26 cellular contexts compared by ENCODE assay signal in the genomic region with DNA sequence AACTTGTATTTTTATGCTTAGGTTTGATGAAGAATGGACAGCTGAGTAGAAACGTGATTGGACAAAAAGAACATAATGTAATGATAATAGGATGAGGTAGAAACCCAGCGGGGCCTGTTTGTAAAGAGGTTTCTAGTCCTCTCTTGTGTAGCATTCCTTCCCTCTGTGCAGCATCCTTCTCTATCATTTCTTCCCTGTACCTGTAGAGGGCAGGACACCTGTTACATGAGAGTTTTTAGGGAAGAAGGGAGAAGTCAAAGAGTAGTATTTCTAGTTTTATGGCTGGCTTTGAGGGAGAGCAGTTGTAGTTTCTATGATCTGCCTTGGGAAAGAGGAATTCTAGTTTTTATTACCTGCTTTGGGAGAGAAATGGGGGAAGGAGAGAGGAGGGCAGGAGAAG.
DNase-seq lines count a peak whose midpoint lies in the region; ATAC-seq and TF ChIP-seq lines count a peak whose summit lies in the region.
"Had no signal": no experiment of that assay in that cellular context is flagged by ENCODE, and none has a peak within 500 bp of the region (broad histone marks: within the 10 kb centered on the region; RNA-seq: fewer than 3 reads in every experiment).

No MANE protein-coding gene starts in this region.

- H3K27ac ChIP-seq in endodermal cell (ENCODE audit: low read depth, low read length) (no peak overlapping the region), adrenal gland (no peak overlapping the region)
- H3K27ac ChIP-seq: ascending aorta, SK-N-MC, stomach had no signal

- H3K9me3 ChIP-seq in endodermal cell (ENCODE audit: control insufficient read depth, low read length) (peaks cover 13% of the 10 kb centered on the region), adrenal gland (replicated peaks in 1 of 3) (no peaks in the 10 kb centered on the region)
- H3K9me3 ChIP-seq: ascending aorta, mucosa of descending colon had no signal

- H3K4me3 ChIP-seq in endodermal cell (ENCODE audit: low read length): no peak overlapping the region
- no peak overlapping the region for H3K4me3 ChIP-seq in adrenal gland
- H3K4me3 ChIP-seq: ascending aorta, mucosa of descending colon, SK-N-MC, stomach had no signal

- no peaks in the 10 kb centered on the region for H3K4me1 Mint-ChIP-seq in endodermal cell
- H3K4me1 Mint-ChIP-seq: activated CD4-positive, alpha-beta memory T cell treated with anti-CD3 and anti-CD28 coated beads, Interleukin-2, amount 10 ng/mL, durations not matched to agents 7 days and 5 days; CD8-positive, alpha-beta memory T cell; neural crest cell had no signal

- intact Hi-C loops in adrenal gland (cut with DNase I): no loop called here
- intact Hi-C loops in left ventricle myocardium superior (cut with micrococcal nuclease): no loop called here

- no peaks in the 10 kb centered on the region for H3K36me3 ChIP-seq in endodermal cell (ENCODE audit: control insufficient read depth, insufficient read depth, low read length)
- H3K36me3 ChIP-seq in adrenal gland (replicated peaks in 1 of 2): no peaks in the 10 kb centered on the region
- H3K36me3 ChIP-seq: ascending aorta, stomach had no signal

- H3K9ac ChIP-seq in endodermal cell (ENCODE audit: extremely low read depth, low read length, poor library complexity, severe bottlenecking): no peak overlapping the region

- H3K4me1 ChIP-seq in endodermal cell (ENCODE audit: control insufficient read depth, insufficient read depth, low read length): no peaks in the 10 kb centered on the region
- no peaks in the 10 kb centered on the region for H3K4me1 ChIP-seq in adrenal gland (replicated peaks in 1 of 2)
- H3K4me1 ChIP-seq: ascending aorta, stomach had no signal

- TF ChIP-seq CTCF in GM12873 (IDR thresholded peaks at IDR 0.05; ENCODE audit: insufficient read depth, low read depth, low read length, missing control alignments) (peak; percentile 26), endodermal cell (conservative IDR thresholded peaks at IDR 0.05) (peak; percentile 76), adrenal gland (IDR thresholded peaks at IDR 0.05) (no peak)

- H3K27me3 ChIP-seq in endodermal cell (ENCODE audit: control insufficient read depth, insufficient read depth, low read length, poor library complexity, severe bottlenecking) (no peaks in the 10 kb centered on the region), adrenal gland (no peaks in the 10 kb centered on the region)
- H3K27me3 ChIP-seq: ascending aorta, stomach had no signal

- no peak for ATAC-seq in GM18861 (IDR thresholded peaks at IDR 0.05; ENCODE audit: unreplicated experiment)
- ATAC-seq in left ventricle myocardium superior: no peak
- no peak for ATAC-seq in HG03175 (IDR thresholded peaks at IDR 0.05; ENCODE audit: unreplicated experiment)
- ATAC-seq: effector memory CD8-positive, alpha-beta T cell; left colon; mucosa of descending colon had no signal

- 55 to 60% methylated on average over 1 to 2 of the region's 2 CpGs for WGBS in endodermal cell (ENCODE audit: insufficient coverage in 1 of 2, insufficient read length in 1 of 2), 2 experiments
- 53 to 67% (median 60%) methylated on average over 2 of the region's 2 CpGs for WGBS in adrenal gland, 4 donors

- H3K27ac Mint-ChIP-seq in endodermal cell: no peak overlapping the region
- H3K27ac Mint-ChIP-seq: activated CD4-positive, alpha-beta memory T cell treated with anti-CD3 and anti-CD28 coated beads, Interleukin-2, amount 10 ng/mL, durations not matched to agents 7 days and 5 days; activated naive CD4-positive, alpha-beta T cell treated with anti-CD3 and anti-CD28 coated beads for 36 hours; CD8-positive, alpha-beta memory T cell; effector memory CD8-positive, alpha-beta T cell; T-helper 2 cell treated with Interferon-gamma antibody and Interleukin-4, amounts not matched to agents 5 μg/mL and 100 μg/mL, for 36 hours had no signal

- DNase-seq in NAMALWA (ENCODE audit: low spot score) (peak; percentile 2), endodermal cell (no peak), left kidney (ENCODE audit: low read depth, low spot score) (peak; percentile 33), adrenal gland (no peak), left ventricle myocardium superior (no peak)
- DNase-seq: activated CD4-positive, alpha-beta memory T cell treated with anti-CD3 and anti-CD28 coated beads, Interleukin-2, amount 10 ng/mL, durations not matched to agents 7 days and 5 days; activated CD4-positive, CD25-positive, alpha-beta regulatory T cell; activated naive CD4-positive, alpha-beta T cell treated with anti-CD3 and anti-CD28 coated beads for 36 hours; activated T-cell treated with anti-CD3 and anti-CD28 coated beads, Interleukin-2, amount 50 U/mL, for 1 hour; CD8-positive, alpha-beta memory T cell; effector memory CD8-positive, alpha-beta T cell; Karpas-422; left colon; mucosa of descending colon; NCI-H1417; NCI-H2171 treated with DMSO at 0.1 percent for 48 hours; NCI-H69; stimulated activated CD4-positive, alpha-beta T cell treated with anti-CD3 and anti-CD28 coated beads, Interleukin-4, amount 100 ng/mL, for 24 hours; stomach had no signal

- H3K9me3 Mint-ChIP-seq in endodermal cell: peaks cover 12% of the 10 kb centered on the region
- H3K9me3 Mint-ChIP-seq: activated CD4-positive, alpha-beta memory T cell treated with anti-CD3 and anti-CD28 coated beads, Interleukin-2, amount 10 ng/mL, durations not matched to agents 7 days and 5 days had no signal

- TF ChIP-seq POLR2A in adrenal gland (IDR thresholded peaks at IDR 0.05): no peak

- no peaks in the 10 kb centered on the region for H3K27me3 Mint-ChIP-seq in endodermal cell (ENCODE audit: insufficient read depth)
- H3K27me3 Mint-ChIP-seq: activated CD4-positive, alpha-beta memory T cell treated with anti-CD3 and anti-CD28 coated beads, Interleukin-2, amount 10 ng/mL, durations not matched to agents 7 days and 5 days; CD8-positive, alpha-beta memory T cell; effector memory CD8-positive, alpha-beta T cell had no signal

- H3K36me3 Mint-ChIP-seq in endodermal cell (ENCODE audit: low read depth): no peaks in the 10 kb centered on the region
- H3K36me3 Mint-ChIP-seq: CD8-positive, alpha-beta memory T cell had no signal

- no peak overlapping the region for H3K4me3 Mint-ChIP-seq in endodermal cell
- H3K4me3 Mint-ChIP-seq: activated CD4-positive, alpha-beta memory T cell treated with anti-CD3 and anti-CD28 coated beads, Interleukin-2, amount 10 ng/mL, durations not matched to agents 7 days and 5 days; activated naive CD4-positive, alpha-beta T cell treated with anti-CD3 and anti-CD28 coated beads for 36 hours; CD8-positive, alpha-beta memory T cell; effector memory CD8-positive, alpha-beta T cell; neural crest cell; T-helper 2 cell treated with Interferon-gamma antibody and Interleukin-4, amounts not matched to agents 5 μg/mL and 100 μg/mL, for 36 hours had no signal

Comparison
In these comparisons a context has a peak if more than half of its experiments do, and no peak if none do; other contexts are left out.
1. CTCF ChIP-seq: peak in GM12873 (single experiment) and endodermal cell (single experiment); none in adrenal gland (0 of 6).
2. DNase-seq: peak in NAMALWA (single experiment) and left kidney (single experiment); none in endodermal cell (single experiment), adrenal gland (0 of 7) and left ventricle myocardium superior (single experiment).